ENCODE assay signal across 18 cellular contexts in the genomic region with DNA sequence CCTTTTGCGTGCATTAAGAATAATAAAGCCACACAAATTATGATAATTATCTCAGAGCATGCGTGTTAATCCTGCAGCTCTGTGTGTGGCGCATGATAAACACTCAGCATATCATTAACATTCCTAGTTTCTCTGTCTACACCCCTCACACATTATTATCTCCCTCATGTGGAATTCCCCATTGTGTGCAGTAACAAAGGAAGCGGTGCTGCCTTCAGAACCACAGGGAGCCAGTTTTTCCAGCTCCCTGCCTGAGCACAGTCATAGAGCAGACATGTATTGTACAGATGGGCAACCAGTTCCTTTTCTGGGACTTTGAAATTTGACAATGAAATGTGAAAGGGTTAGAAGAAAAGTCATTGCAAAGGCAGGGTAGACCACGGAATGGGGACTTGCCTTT.
DNase-seq lines count a peak whose midpoint lies in the region; ATAC-seq and TF ChIP-seq lines count a peak whose summit lies in the region.
"Had no signal": no experiment of that assay in that cellular context is flagged by ENCODE, and none has a peak within 500 bp of the region (broad histone marks: within the 10 kb centered on the region; RNA-seq: fewer than 3 reads in every experiment).

No MANE protein-coding gene starts in this region.

- H3K27me3 ChIP-seq in PC-3 (ENCODE audit: low read length): no peaks in the 10 kb centered on the region
- H3K27me3 ChIP-seq: BLaER1 treated with 17β-estradiol and CSF1 and Interleukin-3, amounts not matched to agents 10 nM and 100 nM; testis had no signal

- no peak overlapping the region for H3K4me3 ChIP-seq in PC-3 (ENCODE audit: low read length)
- H3K4me3 ChIP-seq: BLaER1 treated with 17β-estradiol and CSF1 and Interleukin-3, amounts not matched to agents 10 nM and 100 nM; psoas muscle had no signal

- no peaks in the 10 kb centered on the region for H3F3A ChIP-seq in PC-3 (ENCODE audit: low read length, unreplicated experiment)

- peak overlapping the region; percentile 27 for H3K27ac Mint-ChIP-seq in type B pancreatic cell

- peak overlapping the region; percentile 20 for H3K4me3 Mint-ChIP-seq in type B pancreatic cell
- H3K4me3 Mint-ChIP-seq: nephron had no signal

- no TSS peak for BruUV-seq in PC-3 (replicated peaks; lab: Mats Ljungman, UMichigan)

- peaks cover 17% of the 10 kb centered on the region for H3K4me1 ChIP-seq in PC-3 (ENCODE audit: insufficient read depth, low read length)
- H3K4me1 ChIP-seq: BLaER1 treated with 17β-estradiol and CSF1 and Interleukin-3, amounts not matched to agents 10 nM and 100 nM; psoas muscle; testis had no signal

- no peaks in the 10 kb centered on the region for H3K79me2 ChIP-seq in PC-3 (ENCODE audit: low read length)

- ATAC-seq in PC-3 (no peak), HG03520 (IDR thresholded peaks at IDR 0.05; ENCODE audit: unreplicated experiment) (no peak)
- ATAC-seq: psoas muscle had no signal

- no peaks in the 10 kb centered on the region for H4K20me1 ChIP-seq in PC-3 (ENCODE audit: low read length)
- H4K20me1 ChIP-seq: BLaER1 treated with 17β-estradiol and CSF1 and Interleukin-3, amounts not matched to agents 10 nM and 100 nM had no signal

- H3K36me3 Mint-ChIP-seq in type B pancreatic cell: peaks cover 4% of the 10 kb centered on the region

- no peaks in the 10 kb centered on the region for H3K9me3 ChIP-seq in PC-3 (ENCODE audit: low read length)
- H3K9me3 ChIP-seq: psoas muscle, testis had no signal

- H3K27ac ChIP-seq in PC-3 (ENCODE audit: low read length): no peak overlapping the region
- H3K27ac ChIP-seq: BLaER1 treated with 17β-estradiol and CSF1 and Interleukin-3, amounts not matched to agents 10 nM and 100 nM; psoas muscle; testis had no signal

- no peak overlapping the region for H2AFZ ChIP-seq in PC-3 (ENCODE audit: low read length)

- H3K9me3 Mint-ChIP-seq in type B pancreatic cell: peaks cover 17% of the 10 kb centered on the region
- H3K9me3 Mint-ChIP-seq: nephron had no signal

- H3K4me1 Mint-ChIP-seq in type B pancreatic cell (ENCODE audit: unreplicated experiment): no peaks in the 10 kb centered on the region

- POLR2A ChIA-PET in PC-3 (lab: Charles Lee; ENCODE audit: unreplicated experiment): no interaction called here

- intact Hi-C loops in PC-3 (cut with micrococcal nuclease): no loop called here

- no peak overlapping the region for H3K4me2 ChIP-seq in PC-3 (ENCODE audit: low read length)
- H3K4me2 ChIP-seq: BLaER1 treated with 17β-estradiol and CSF1 and Interleukin-3, amounts not matched to agents 10 nM and 100 nM had no signal

- DNase-seq in NCI-H1417 (lab: John Stamatoyannopoulos, UW) (peak in 2 of 3 experiments; percentile 32 to 70), NCI-H1417 treated with DMSO at 0.1 percent for 48 hours (lab: John Stamatoyannopoulos, UW) (no peak), PC-3 (peak; percentile 27), iris pigment epithelial cell (ENCODE audit: low read depth) (peak; percentile 15), type B pancreatic cell (ENCODE audit: extremely low spot score, unreplicated experiment) (no peak), H4 (ENCODE audit: low spot score) (no peak)
- DNase-seq in stimulated activated naive CD4-positive, alpha-beta T cell (lab: John Stamatoyannopoulos, UW): no peak
- DNase-seq: activated CD4-positive, alpha-beta T cell treated with anti-CD3 and anti-CD28 coated beads, Interleukin-2, amount 50 U/mL, for 1 hour; activated naive CD4-positive, alpha-beta T cell; activated T-cell treated with anti-CD3 and anti-CD28 coated beads for 4 hours; amygdala; KBM-7; NK-92 treated with Interleukin-12 subunit alpha and Interleukin-12 subunit beta, amount 100 ng/mL, for 24 hours; testis had no signal

- H3K9me2 ChIP-seq in PC-3 (replicated peaks; ENCODE audit: low read length): no peaks in the 10 kb centered on the region

- H3K36me3 ChIP-seq in PC-3 (ENCODE audit: low read depth, low read length): no peaks in the 10 kb centered on the region
- H3K36me3 ChIP-seq: BLaER1 treated with 17β-estradiol and CSF1 and Interleukin-3, amounts not matched to agents 10 nM and 100 nM had no signal

- no peak overlapping the region for H3K9ac ChIP-seq in PC-3 (ENCODE audit: low read length)
- H3K9ac ChIP-seq: BLaER1 treated with 17β-estradiol and CSF1 and Interleukin-3, amounts not matched to agents 10 nM and 100 nM had no signal

- CTCF ChIA-PET in PC-3 (lab: Charles Lee): no interaction called here

- TF ChIP-seq CTCF in PC-3 (conservative IDR thresholded peaks at IDR 0.05; ENCODE audit: low read depth, low read length) (no peak), type B pancreatic cell (conservative IDR thresholded peaks at IDR 0.05) (no peak)

- H3K27me3 Mint-ChIP-seq in type B pancreatic cell: no peaks in the 10 kb centered on the region

Comparison
In these comparisons a context has a peak if more than half of its experiments do, and no peak if none do; other contexts are left out.
1. DNase-seq: peak in NCI-H1417 (2 of 3), PC-3 (single experiment) and iris pigment epithelial cell (single experiment); none in NCI-H1417 treated with DMSO at 0.1 percent for 48 hours (single experiment), type B pancreatic cell (single experiment), stimulated activated naive CD4-positive, alpha-beta T cell (0 of 6) and H4 (single experiment).